In the genomic region with DNA sequence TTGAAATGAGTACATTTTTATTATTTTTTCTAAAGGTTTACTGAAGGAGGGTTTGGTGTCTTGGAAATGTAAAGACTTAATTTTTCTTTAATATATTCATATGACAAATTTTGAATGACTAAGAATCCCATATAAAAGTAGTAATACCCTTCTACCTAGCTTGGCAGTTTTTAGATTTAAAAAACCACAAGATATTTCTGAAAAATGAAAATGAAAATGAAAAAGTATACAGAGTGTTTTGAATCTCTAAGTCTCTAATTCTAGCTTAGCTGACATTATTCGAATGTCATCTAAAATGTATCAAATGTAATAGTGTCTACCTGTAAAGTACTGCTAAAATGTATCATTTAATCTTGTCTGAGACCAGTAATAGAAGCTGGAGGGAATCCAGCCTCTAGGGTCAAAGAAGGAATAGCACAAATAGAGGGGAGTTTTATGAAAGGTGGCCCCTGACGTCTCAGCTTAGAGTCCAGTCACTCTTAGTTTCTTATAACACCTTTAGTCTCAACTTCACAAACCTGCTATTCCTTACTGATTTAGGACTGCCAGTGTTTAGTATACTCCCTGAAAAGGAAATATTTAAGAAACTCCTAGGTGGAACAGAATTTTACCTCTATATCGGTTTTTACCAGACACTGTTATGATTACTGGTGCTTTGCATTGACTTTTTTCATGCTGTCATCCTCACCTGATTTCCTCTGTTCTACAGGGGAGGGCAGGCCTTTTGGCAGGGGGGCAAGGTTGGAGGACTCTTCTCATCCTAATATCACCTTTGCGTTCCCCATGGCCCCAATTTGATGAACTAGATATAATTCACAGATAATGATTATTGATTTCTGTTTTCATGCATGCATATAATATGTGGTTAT, we compare ENCODE assay signal across 14 cellular contexts. TPM values are rescaled to one million over a fixed set of nuclear protein-coding genes. Genes with fewer than 3 reads are reported as not detected.
A peak's percentile ranks its signal among the peaks of the same experiment; 100 is the strongest.
DNase-seq lines count a peak whose midpoint lies in the region; ATAC-seq, FAIRE-seq and TF ChIP-seq lines count a peak whose summit lies in the region.
"Had no signal": no experiment of that assay in that cellular context is flagged by ENCODE, and none has a peak within 500 bp of the region (broad histone marks: within the 10 kb centered on the region; RNA-seq: fewer than 3 reads in every experiment).

No MANE protein-coding gene starts in this region.

- peak overlapping the region; percentile 67 for H3K27ac Mint-ChIP-seq in activated CD8-positive, alpha-beta memory T cell treated with anti-CD3 and anti-CD28 coated beads, Interleukin-2, amount 10 ng/mL, durations not matched to agents 7 days and 5 days
- no peak overlapping the region for H3K27ac Mint-ChIP-seq in CD8-positive, alpha-beta T cell
- H3K27ac Mint-ChIP-seq: dendritic cell treated with granulocyte-macrophage colony-stimulating factor and Interleukin-4, amounts not matched to agents 40 ng/mL and 50 ng/mL, for 4 days had no signal

- no peak for TF ChIP-seq POLR2A in K562 (conservative IDR thresholded peaks at IDR 0.05)

- intact Hi-C loops in K562 (cut with micrococcal nuclease) = no loop called here
- intact Hi-C loops in CD8-positive, alpha-beta T cell (cut with DNase I, micrococcal nuclease) = no loop called here

- BruUV-seq in K562 (replicated peaks; lab: Mats Ljungman, UMichigan) = no TSS peak

- no peak for TF ChIP-seq RAD21 in K562 (CRISPR knock-in tag; conservative IDR thresholded peaks at IDR 0.05 in 1 of 2, IDR thresholded peaks at IDR 0.05 in 1 of 2)

- ATAC-seq in activated CD8-positive, alpha-beta memory T cell treated with anti-CD3 and anti-CD28 coated beads, Interleukin-2, amount 10 ng/mL, durations not matched to agents 7 days and 5 days = peak; percentile 53
- peak; percentile 84 for ATAC-seq in GM21576 (IDR thresholded peaks at IDR 0.05; ENCODE audit: unreplicated experiment)
- peak; percentile 76 for ATAC-seq in HG03159 (IDR thresholded peaks at IDR 0.05; ENCODE audit: unreplicated experiment)
- ATAC-seq in K562 = peak; percentile 29
- no peak for ATAC-seq in CD8-positive, alpha-beta T cell

- H3K4me3 ChIP-seq in K562 = no peak overlapping the region
- H3K4me3 ChIP-seq in CD8-positive, alpha-beta T cell (ENCODE audit: low read depth, low read length) = no peak overlapping the region
- H3K4me3 ChIP-seq: hepatocyte, spleen, stomach had no signal

- peaks cover 14% of the 10 kb centered on the region for H3K4me1 Mint-ChIP-seq in activated CD8-positive, alpha-beta memory T cell treated with anti-CD3 and anti-CD28 coated beads, Interleukin-2, amount 10 ng/mL, durations not matched to agents 7 days and 5 days
- H3K4me1 Mint-ChIP-seq in CD8-positive, alpha-beta T cell (ENCODE audit: low read depth) = peaks cover 2% of the 10 kb centered on the region

- H3K27me3 ChIP-seq in K562 (ENCODE audit: control insufficient read depth in 2 of 2, insufficient read depth in 2 of 2, low read length in 2 of 2) = no peaks in the 10 kb centered on the region
- no peaks in the 10 kb centered on the region for H3K27me3 ChIP-seq in CD8-positive, alpha-beta T cell (ENCODE audit: insufficient read depth, low read length)
- H3K27me3 ChIP-seq: spleen, stomach had no signal

- no peak for FAIRE-seq in K562 (lab: Jason Lieb, UNC)

- no peaks in the 10 kb centered on the region for H3K9me1 ChIP-seq in K562 (ENCODE audit: control insufficient read depth, insufficient read depth, low read length)

- WGBS in K562 (ENCODE audit: insufficient coverage, low coverage, missing lambda C conversion rate) = under 1% methylated on average over 4 of the region's 4 CpGs

- H2AFZ ChIP-seq in K562 (ENCODE audit: low read depth, low read length) = no peak overlapping the region
- H2AFZ ChIP-seq: hepatocyte had no signal

- H3K9me3 Mint-ChIP-seq in activated CD8-positive, alpha-beta memory T cell treated with anti-CD3 and anti-CD28 coated beads, Interleukin-2, amount 10 ng/mL, durations not matched to agents 7 days and 5 days (ENCODE audit: low read depth) = no peaks in the 10 kb centered on the region
- no peaks in the 10 kb centered on the region for H3K9me3 Mint-ChIP-seq in CD8-positive, alpha-beta T cell
- H3K9me3 Mint-ChIP-seq: dendritic cell treated with granulocyte-macrophage colony-stimulating factor and Interleukin-4, amounts not matched to agents 40 ng/mL and 50 ng/mL, for 4 days had no signal

- no peak for TF ChIP-seq EP300 in K562 (IDR thresholded peaks at IDR 0.05; ENCODE audit: low read length)

- no peak for DNase-seq in activated CD8-positive, alpha-beta memory T cell treated with anti-CD3 and anti-CD28 coated beads, Interleukin-2, amount 10 ng/mL, durations not matched to agents 7 days and 5 days
- DNase-seq in activated CD8-positive, alpha-beta memory T cell treated with anti-CD3 and anti-CD28 coated beads for 24 hours = no peak
- DNase-seq in K562 (ENCODE audit: extremely low read depth in 1 of 4, low spot score in 3 of 4) = no peak
- DNase-seq in COR-L47 (lab: John Stamatoyannopoulos, UW) = no peak
- DNase-seq in CD8-positive, alpha-beta T cell = no peak
- DNase-seq in central memory CD4-positive, alpha-beta T cell = no peak
- DNase-seq: activated CD8-positive, alpha-beta memory T cell treated with anti-CD3 and anti-CD28 coated beads, Interleukin-2, amount 50 U/mL, for 48 hours; NCI-H1694 treated with DMSO at 0.1 percent for 48 hours; spleen; stomach had no signal

- no peak overlapping the region for H3K9ac ChIP-seq in K562 (ENCODE audit: insufficient read depth in 1 of 2, low read depth in 2 of 2, low read length in 2 of 2)

- in situ Hi-C loops in K562 (cut with MboI) = no loop called here

- H3K4me1 ChIP-seq in K562 (replicated peaks in 1 of 2; ENCODE audit: control insufficient read depth in 2 of 2, insufficient read depth in 2 of 2, low read length in 2 of 2) = no peaks in the 10 kb centered on the region
- no peaks in the 10 kb centered on the region for H3K4me1 ChIP-seq in CD8-positive, alpha-beta T cell (ENCODE audit: insufficient read depth, low read length)
- H3K4me1 ChIP-seq: spleen, stomach had no signal

- POLR2A ChIA-PET in K562 (lab: Yijun Ruan, JAX) = interaction anchor here (0.7 to 2.0 kb wide), 5 partner anchors 16 to 28 kb away, joined by 3 to 14 read pairs (median 4); a partner anchor contains a TSS
- POLR2A ChIA-PET in CD8-positive, alpha-beta T cell (lab: Charles Lee) = interaction anchor here (0.6 kb wide), 1 partner anchor 18 kb away, joined by 3 read pairs; no protein-coding TSS in a partner anchor

- CTCF ChIA-PET in activated CD8-positive, alpha-beta memory T cell treated with anti-CD3 and anti-CD28 coated beads, Interleukin-2, amount 10 ng/mL, durations not matched to agents 7 days and 5 days (lab: Charles Lee) = interaction anchor here (1.1 to 2.0 kb wide), 4 partner anchors 13 to 197 kb away, joined by 3 to 7 read pairs (median 4); no protein-coding TSS in a partner anchor
- CTCF ChIA-PET in K562 (lab: Yijun Ruan, JAX; ENCODE audit: low intra/inter-chr PET ratio) = no interaction called here
- CTCF ChIA-PET in CD8-positive, alpha-beta T cell (lab: Charles Lee) = no interaction called here

- H3K27ac ChIP-seq in K562 (ENCODE audit: extremely low read depth, low read depth, low read length) = no peak overlapping the region
- no peak overlapping the region for H3K27ac ChIP-seq in CD8-positive, alpha-beta T cell (ENCODE audit: low read depth, low read length)
- H3K27ac ChIP-seq: hepatocyte, spleen, stomach had no signal

- H3K4me3 Mint-ChIP-seq in activated CD8-positive, alpha-beta memory T cell treated with anti-CD3 and anti-CD28 coated beads, Interleukin-2, amount 10 ng/mL, durations not matched to agents 7 days and 5 days = peak overlapping the region; percentile 39
- no peak overlapping the region for H3K4me3 Mint-ChIP-seq in CD8-positive, alpha-beta T cell
- H3K4me3 Mint-ChIP-seq: dendritic cell treated with granulocyte-macrophage colony-stimulating factor and Interleukin-4, amounts not matched to agents 40 ng/mL and 50 ng/mL, for 4 days had no signal

- TF ChIP-seq CTCF in K562 (IDR thresholded peaks at IDR 0.05 in 2 of 3, conservative IDR thresholded peaks at IDR 0.05 in 1 of 3; ENCODE audit: insufficient read depth in 2 of 3, low read depth in 1 of 3, low read length in 3 of 3) = no peak
- TF ChIP-seq CTCF in CD8-positive, alpha-beta T cell (IDR thresholded peaks at IDR 0.05) = no peak

- H4K20me1 ChIP-seq in K562 (replicated peaks; ENCODE audit: control insufficient read depth, insufficient read depth, low read length) = no peaks in the 10 kb centered on the region

- H3K36me3 ChIP-seq in K562 (ENCODE audit: control insufficient read depth, insufficient read depth, low read length) = no peaks in the 10 kb centered on the region
- no peaks in the 10 kb centered on the region for H3K36me3 ChIP-seq in CD8-positive, alpha-beta T cell (ENCODE audit: insufficient read depth, low read length)
- H3K36me3 ChIP-seq: spleen, stomach had no signal

- peaks cover 9% of the 10 kb centered on the region for H3K27me3 Mint-ChIP-seq in activated CD8-positive, alpha-beta memory T cell treated with anti-CD3 and anti-CD28 coated beads, Interleukin-2, amount 10 ng/mL, durations not matched to agents 7 days and 5 days
- no peaks in the 10 kb centered on the region for H3K27me3 Mint-ChIP-seq in CD8-positive, alpha-beta T cell (ENCODE audit: low read depth)

- H3K36me3 Mint-ChIP-seq in activated CD8-positive, alpha-beta memory T cell treated with anti-CD3 and anti-CD28 coated beads, Interleukin-2, amount 10 ng/mL, durations not matched to agents 7 days and 5 days = peaks cover 1% of the 10 kb centered on the region
- H3K36me3 Mint-ChIP-seq in CD8-positive, alpha-beta T cell = no peaks in the 10 kb centered on the region

- no peaks in the 10 kb centered on the region for H3K79me2 ChIP-seq in K562 (ENCODE audit: control insufficient read depth, insufficient read depth, low read length)
- H3K79me2 ChIP-seq: hepatocyte had no signal

- no peaks in the 10 kb centered on the region for H3K9me3 ChIP-seq in K562 (replicated peaks; ENCODE audit: control insufficient read depth, insufficient read depth, low read depth, low read length)
- H3K9me3 ChIP-seq in CD8-positive, alpha-beta T cell (ENCODE audit: low read length) = no peaks in the 10 kb centered on the region
- H3K9me3 ChIP-seq: spleen, stomach had no signal

- H3K4me2 ChIP-seq in K562 (ENCODE audit: insufficient read depth, low read length) = no peak overlapping the region
- H3K4me2 ChIP-seq: hepatocyte had no signal

RNA-seq across cellular contexts. Expression of a gene that starts 16.2 kb away (rescaled TPM):
- total RNA-seq in activated CD8-positive, alpha-beta memory T cell treated with anti-CD3 and anti-CD28 coated beads, Interleukin-2, amount 10 ng/mL, durations not matched to agents 7 days and 5 days = 10 to 100 TPM in 1 of 2 experiments, 1 to 10 TPM in 1; 8.4 to 15.5 TPM
- 458 and 1,073 TPM in 2 replicates for total RNA-seq in K562 (2011; cell fraction: chromatin; rRNA removed; ENCODE audit: low replicate concordance)
- total RNA-seq in K562 (2011; cell fraction: nucleolus; rRNA removed) = 474 and 541 TPM in 2 replicates
- 882 and 1,501 TPM in 2 replicates for total RNA-seq in K562 (2011; cell fraction: nucleoplasm; rRNA removed)
- total RNA-seq in K562 (2014; rRNA removed) (55.3 and 100 TPM in 2 replicates), K562 (2014; rRNA removed; fragmentation: Illumina TruSeq; extraction: Trizol) (177 and 218 TPM in 2 replicates), K562 (2015; rRNA removed; fragmentation: Illumina TruSeq; extraction: Trizol) (130 and 149 TPM in 2 replicates), K562 (2021) (77.8 and 106 TPM in 2 replicates)
- polyA plus RNA-seq in K562 (2011; rRNA removed) (147 and 182 TPM in 2 replicates), K562 (2014; fragmentation: Illumina TruSeq; extraction: Trizol) (43.2 and 59.7 TPM in 2 replicates), K562 (2014; fragmentation: Nextera tagmentation; extraction: Ambion mirVana) (10 to 100 TPM; 44.2 to 67.6 TPM), K562 (2014; rRNA removed) (77.9 and 119 TPM in 2 replicates)
- 8.2 and 35.8 TPM in 2 replicates for polyA plus RNA-seq in K562 (2011; cell fraction: cytosol; rRNA removed)
- 165 and 195 TPM in 2 replicates for polyA plus RNA-seq in K562 (2011; cell fraction: nucleus; rRNA removed)
- 21.0 and 54.8 TPM in 2 replicates for polyA plus RNA-seq in K562 (2012)
- 251 and 360 TPM in 2 replicates for polyA minus RNA-seq in K562 (2011; rRNA and poly(A)+ RNA removed)
- 17.0 and 22.7 TPM in 2 replicates for polyA minus RNA-seq in K562 (2011; cell fraction: cytosol; rRNA and poly(A)+ RNA removed)
- 714 and 1,502 TPM in 2 replicates for polyA minus RNA-seq in K562 (2011; cell fraction: nucleus; rRNA and poly(A)+ RNA removed)
- total RNA-seq in CD8-positive, alpha-beta T cell = 1 to 10 TPM; 6.4 TPM
